In genomic region chr1:76933847-76934657, GRCh38 we compare ENCODE assay signal across 16 cellular contexts.
DNase-seq lines count a peak whose midpoint lies in the region; ATAC-seq, FAIRE-seq and TF ChIP-seq lines count a peak whose summit lies in the region.
"Had no signal": no experiment of that assay in that cellular context is flagged by ENCODE, and none has a peak within 500 bp of the region (broad histone marks: within the 10 kb centered on the region; RNA-seq: fewer than 3 reads in every experiment).

No MANE protein-coding gene starts in this region.

- 1% methylated on average over 5 of the region's 5 CpGs for WGBS in K562 (ENCODE audit: insufficient coverage, low coverage, missing lambda C conversion rate)

- H3K79me2 ChIP-seq in K562 (ENCODE audit: control insufficient read depth, insufficient read depth, low read length), result no peaks in the 10 kb centered on the region
- H3K79me2 ChIP-seq: parathyroid adenoma had no signal

- peaks cover 17% of the 10 kb centered on the region for H3K4me1 Mint-ChIP-seq in type B pancreatic cell (ENCODE audit: unreplicated experiment)

- peaks cover 7% of the 10 kb centered on the region for H3K27me3 Mint-ChIP-seq in type B pancreatic cell

- H3K27ac Mint-ChIP-seq in type B pancreatic cell, result peak overlapping the region; percentile 54
- H3K27ac Mint-ChIP-seq: activated CD4-positive, alpha-beta memory T cell treated with anti-CD3 and anti-CD28 coated beads for 36 hours; activated T-helper 1 cell treated with anti-CD3 and anti-CD28 coated beads, Interleukin-12 subunit alpha, Interleukin-12 subunit beta, Interleukin-2, Interleukin-4 antibody, amounts not matched to agents 30 ng/mL and 10 ng/mL and 1 ng/mL, durations not matched to agents 14 hours and 24 hours and 36 hours had no signal

- TF ChIP-seq EP300 in K562 (IDR thresholded peaks at IDR 0.05; ENCODE audit: low read length), result no peak

- H3K9ac ChIP-seq in K562 (ENCODE audit: insufficient read depth in 1 of 2, low read depth in 2 of 2, low read length in 2 of 2), result no peak overlapping the region
- H3K9ac ChIP-seq: parathyroid adenoma had no signal

- H2AFZ ChIP-seq in K562 (ENCODE audit: low read depth, low read length), result no peak overlapping the region
- H2AFZ ChIP-seq: parathyroid adenoma had no signal

- intact Hi-C loops in K562 (cut with micrococcal nuclease), result no loop called here

- ATAC-seq in K562 (no peak), HG03280 (IDR thresholded peaks at IDR 0.05; ENCODE audit: unreplicated experiment) (no peak), HG02885 (IDR thresholded peaks at IDR 0.05; ENCODE audit: poor library complexity, unreplicated experiment) (no peak)

- H4K20me1 ChIP-seq in K562 (replicated peaks; ENCODE audit: control insufficient read depth, insufficient read depth, low read length), result no peaks in the 10 kb centered on the region

- peaks cover 3% of the 10 kb centered on the region for H3K36me3 Mint-ChIP-seq in type B pancreatic cell
- H3K36me3 Mint-ChIP-seq: activated CD4-positive, alpha-beta memory T cell treated with anti-CD3 and anti-CD28 coated beads for 36 hours had no signal

- TF ChIP-seq POLR2A in K562 (conservative IDR thresholded peaks at IDR 0.05), result no peak

- no TSS peak for BruUV-seq in K562 (replicated peaks; lab: Mats Ljungman, UMichigan)

- no peak for FAIRE-seq in K562 (lab: Jason Lieb, UNC)
- FAIRE-seq: A204.1 had no signal

- no peak overlapping the region for H3K4me3 ChIP-seq in K562
- H3K4me3 ChIP-seq: ascending aorta had no signal

- TF ChIP-seq CTCF in K562 (IDR thresholded peaks at IDR 0.05 in 2 of 3, conservative IDR thresholded peaks at IDR 0.05 in 1 of 3; ENCODE audit: insufficient read depth in 2 of 3, low read depth in 1 of 3, low read length in 3 of 3) (no peak), type B pancreatic cell (conservative IDR thresholded peaks at IDR 0.05) (no peak)

- TF ChIP-seq RAD21 in K562 (CRISPR knock-in tag; conservative IDR thresholded peaks at IDR 0.05 in 1 of 2, IDR thresholded peaks at IDR 0.05 in 1 of 2), result no peak

- POLR2A ChIA-PET in K562 (lab: Yijun Ruan, JAX), result interaction anchor here (0.6 kb wide), 1 partner anchor 21 kb away, joined by 3 read pairs; no protein-coding TSS in a partner anchor

- DNase-seq in NCI-H82 (lab: John Stamatoyannopoulos, UW) (peak; percentile 50), NCI-H82 treated with DMSO at 0.1 percent for 48 hours (lab: John Stamatoyannopoulos, UW; ENCODE audit: unreplicated experiment) (no peak), NCI-H748 (lab: John Stamatoyannopoulos, UW; ENCODE audit: unreplicated experiment) (peak; percentile 81), K562 (ENCODE audit: extremely low read depth in 1 of 4, low spot score in 3 of 4) (no peak), type B pancreatic cell (ENCODE audit: extremely low spot score, unreplicated experiment) (no peak), KBM-7 (no peak)
- DNase-seq: activated CD4-positive, alpha-beta memory T cell treated with anti-CD3 and anti-CD28 coated beads for 36 hours; dermis blood vessel endothelial cell; mesenchymal stem cell; T-helper 9 cell had no signal

- H3K27me3 ChIP-seq in K562 (ENCODE audit: control insufficient read depth in 2 of 2, insufficient read depth in 2 of 2, low read length in 2 of 2), result no peaks in the 10 kb centered on the region
- H3K27me3 ChIP-seq: ascending aorta had no signal

- H3K4me3 Mint-ChIP-seq in type B pancreatic cell, result no peak overlapping the region
- H3K4me3 Mint-ChIP-seq: activated CD4-positive, alpha-beta memory T cell treated with anti-CD3 and anti-CD28 coated beads for 36 hours; activated T-helper 1 cell treated with anti-CD3 and anti-CD28 coated beads, Interleukin-12 subunit alpha, Interleukin-12 subunit beta, Interleukin-2, Interleukin-4 antibody, amounts not matched to agents 30 ng/mL and 10 ng/mL and 1 ng/mL, durations not matched to agents 14 hours and 24 hours and 36 hours had no signal

- CTCF ChIA-PET in K562 (lab: Yijun Ruan, JAX; ENCODE audit: low intra/inter-chr PET ratio), result no interaction called here

- no peak overlapping the region for H3K27ac ChIP-seq in K562 (ENCODE audit: extremely low read depth, low read depth, low read length)
- H3K27ac ChIP-seq: ascending aorta, parathyroid adenoma had no signal

- no peaks in the 10 kb centered on the region for H3K9me3 ChIP-seq in K562 (replicated peaks; ENCODE audit: control insufficient read depth, insufficient read depth, low read depth, low read length)

- no peak overlapping the region for H3K4me2 ChIP-seq in K562 (ENCODE audit: insufficient read depth, low read length)

- no peaks in the 10 kb centered on the region for H3K4me1 ChIP-seq in K562 (replicated peaks in 1 of 2; ENCODE audit: control insufficient read depth in 2 of 2, insufficient read depth in 2 of 2, low read length in 2 of 2)
- H3K4me1 ChIP-seq: ascending aorta, parathyroid adenoma had no signal

- peaks cover 4% of the 10 kb centered on the region for H3K9me3 Mint-ChIP-seq in type B pancreatic cell

- no peaks in the 10 kb centered on the region for H3K36me3 ChIP-seq in K562 (ENCODE audit: control insufficient read depth, insufficient read depth, low read length)
- H3K36me3 ChIP-seq: ascending aorta had no signal

- H3K9me1 ChIP-seq in K562 (ENCODE audit: control insufficient read depth, insufficient read depth, low read length), result no peaks in the 10 kb centered on the region

- in situ Hi-C loops in K562 (cut with MboI) (no loop called here), KBM-7 (cut with MboI; ENCODE audit: low pct_unique_long_range_greater_than_20kb, low sequenced_read_pairs) (no loop called here)

TF ChIP-seq in K562, 482 proteins besides CTCF, POLR2A, EP300 and RAD21:
- TF ChIP-seq TCF3 (CRISPR knock-in tag; IDR thresholded peaks at IDR 0.05), result no peak
- TF ChIP-seq PKNOX1 (IDR thresholded peaks at IDR 0.05), result 0 out of 2 replicates have a peak, but pooled peaks have one; percentile 10
- TF ChIP-seq NUFIP1 (IDR thresholded peaks at IDR 0.05; ENCODE audit: partially characterized antibody), result no peak
- TF ChIP-seq ZFPM2 (CRISPR knock-in tag; IDR thresholded peaks at IDR 0.05), result no peak

Comparison
In these comparisons a context has a peak if more than half of its experiments do, and no peak if none do; other contexts are left out.
1. DNase-seq: peak in NCI-H82 (single experiment) and NCI-H748 (single experiment); none in NCI-H82 treated with DMSO at 0.1 percent for 48 hours (single experiment), K562 (0 of 4), type B pancreatic cell (single experiment) and KBM-7 (single experiment).